Comparison of ENCODE assay signal across 14 cellular contexts in genomic region chr18:3468066-3468705, GRCh38.
"Had no signal": no experiment of that assay in that cellular context is flagged by ENCODE, and none has a peak within 500 bp of the region (broad histone marks: within the 10 kb centered on the region; RNA-seq: fewer than 3 reads in every experiment).

No MANE protein-coding gene starts in this region.

- H3K4me3 Mint-ChIP-seq: activated B cell treated with CpG ODN at 0.5 μM for 24 hours; activated CD4-positive, alpha-beta T cell treated with anti-CD3 and anti-CD28 coated beads, Interleukin-2, amount 10 ng/mL, durations not matched to agents 7 days and 5 days; activated naive CD4-positive, alpha-beta T cell treated with anti-CD3 and anti-CD28 coated beads, Interleukin-2, amount 50 U/mL, for 24 hours; brain; memory B cell; nephron progenitor cell; T-helper 17 cell had no signal

- ATAC-seq: gastrocnemius medialis, heart right ventricle, T-helper 17 cell had no signal

- H3K27me3 ChIP-seq: gastrocnemius medialis, heart right ventricle, ovary, thyroid gland had no signal

- H3K4me1 ChIP-seq: gastrocnemius medialis had no signal

- H3K27me3 Mint-ChIP-seq: activated B cell treated with CpG ODN at 0.5 μM for 24 hours; activated CD4-positive, alpha-beta T cell treated with anti-CD3 and anti-CD28 coated beads, Interleukin-2, amount 10 ng/mL, durations not matched to agents 7 days and 5 days; activated naive CD4-positive, alpha-beta T cell treated with anti-CD3 and anti-CD28 coated beads, Interleukin-2, amount 50 U/mL, for 24 hours; memory B cell; T-helper 17 cell had no signal

- H3K9me3 ChIP-seq: gastrocnemius medialis, heart right ventricle, left ventricle myocardium inferior, ovary, thyroid gland had no signal

- H3K27ac Mint-ChIP-seq: activated B cell treated with CpG ODN at 0.5 μM for 24 hours; activated CD4-positive, alpha-beta T cell treated with anti-CD3 and anti-CD28 coated beads, Interleukin-2, amount 10 ng/mL, durations not matched to agents 7 days and 5 days; activated naive CD4-positive, alpha-beta T cell treated with anti-CD3 and anti-CD28 coated beads, Interleukin-2, amount 50 U/mL, for 24 hours; memory B cell; nephron progenitor cell; T-helper 17 cell had no signal

- DNase-seq: activated B cell treated with CpG ODN at 0.5 μM for 24 hours; activated CD4-positive, alpha-beta T cell treated with anti-CD3 and anti-CD28 coated beads, Interleukin-2, amount 10 ng/mL, durations not matched to agents 7 days and 5 days; activated T-cell treated with anti-CD3 and anti-CD28 coated beads, Interleukin-2, amount 50 U/mL, for 1 hour; gastrocnemius medialis; heart right ventricle; kidney; left ventricle myocardium inferior; nephron progenitor cell; ovary; T-helper 17 cell; thyroid gland had no signal

- H3K4me3 ChIP-seq: gastrocnemius medialis, heart right ventricle, left ventricle myocardium inferior, ovary, thyroid gland had no signal

- H3K36me3 Mint-ChIP-seq: activated naive CD4-positive, alpha-beta T cell treated with anti-CD3 and anti-CD28 coated beads, Interleukin-2, amount 50 U/mL, for 24 hours; brain; memory B cell had no signal

- H3K36me3 ChIP-seq: gastrocnemius medialis, heart right ventricle, left ventricle myocardium inferior, ovary, thyroid gland had no signal

- H3K9me3 Mint-ChIP-seq: activated B cell treated with CpG ODN at 0.5 μM for 24 hours; activated CD4-positive, alpha-beta T cell treated with anti-CD3 and anti-CD28 coated beads, Interleukin-2, amount 10 ng/mL, durations not matched to agents 7 days and 5 days; activated naive CD4-positive, alpha-beta T cell treated with anti-CD3 and anti-CD28 coated beads, Interleukin-2, amount 50 U/mL, for 24 hours; memory B cell had no signal

- H3K27ac ChIP-seq: gastrocnemius medialis, heart right ventricle, left ventricle myocardium inferior, ovary, thyroid gland had no signal
